ENCODE assay signal across 14 cellular contexts in the genomic region with DNA sequence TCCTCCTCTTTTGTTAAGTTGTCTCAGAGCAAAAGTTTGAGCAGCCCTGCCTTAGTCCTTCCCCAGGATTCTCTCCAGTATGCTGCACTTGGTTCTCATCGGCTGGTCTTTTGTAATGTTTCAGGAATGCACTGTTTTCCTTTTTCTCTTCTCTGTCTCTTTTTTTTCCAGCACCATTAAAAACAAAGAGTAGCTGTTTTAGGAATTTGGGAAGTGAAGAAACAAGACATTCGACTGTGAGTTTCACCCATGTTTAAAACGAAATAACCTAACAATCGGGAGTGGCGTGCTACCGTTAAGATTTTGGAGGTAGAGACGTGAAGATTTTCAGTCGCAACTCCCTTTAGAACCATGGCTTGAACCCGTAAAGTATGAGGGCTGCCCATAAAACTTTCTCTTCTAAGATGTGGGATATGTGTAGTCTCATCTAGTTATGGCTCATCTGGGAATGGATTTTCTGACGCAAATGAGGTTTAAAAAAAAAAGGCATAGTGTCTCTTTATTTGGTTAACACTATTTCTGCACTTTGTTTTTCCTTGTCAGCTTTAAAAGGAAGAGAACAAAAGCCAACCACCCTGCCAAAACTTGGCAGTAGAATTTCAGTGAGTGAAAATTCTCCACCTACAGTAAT. TPM values are rescaled to one million over a fixed set of nuclear protein-coding genes. Genes with fewer than 3 reads are reported as not detected.
DNase-seq lines count a peak whose midpoint lies in the region; ATAC-seq, FAIRE-seq and TF ChIP-seq lines count a peak whose summit lies in the region.
"Had no signal": no experiment of that assay in that cellular context is flagged by ENCODE, and none has a peak within 500 bp of the region (broad histone marks: within the 10 kb centered on the region; RNA-seq: fewer than 3 reads in every experiment).

No MANE protein-coding gene starts in this region.

- WGBS in right cardiac atrium, result 53% methylated on average over 10 of the region's 10 CpGs

- H3K27ac Mint-ChIP-seq in astrocyte (ENCODE audit: unreplicated experiment), result peak overlapping the region; percentile 90
- H3K27ac Mint-ChIP-seq: activated CD4-positive, alpha-beta T cell treated with anti-CD3 and anti-CD28 coated beads, Interleukin-2, amount 10 ng/mL, durations not matched to agents 7 days and 5 days; activated naive CD8-positive, alpha-beta T cell treated with anti-CD3 and anti-CD28 coated beads, Interleukin-2, amount 10 ng/mL, durations not matched to agents 7 days and 5 days had no signal

- H3K4me3 ChIP-seq in astrocyte (ENCODE audit: insufficient read depth, low read depth, low read length), result no peak overlapping the region
- no peak overlapping the region for H3K4me3 ChIP-seq in right cardiac atrium (ENCODE audit: low read length)
- no peak overlapping the region for H3K4me3 ChIP-seq in skeletal muscle cell (ENCODE audit: low read depth, low read length)

- no peak overlapping the region for H3K4me3 Mint-ChIP-seq in astrocyte (ENCODE audit: unreplicated experiment)
- H3K4me3 Mint-ChIP-seq: activated CD4-positive, alpha-beta T cell treated with anti-CD3 and anti-CD28 coated beads, Interleukin-2, amount 10 ng/mL, durations not matched to agents 7 days and 5 days; activated naive CD8-positive, alpha-beta T cell treated with anti-CD3 and anti-CD28 coated beads, Interleukin-2, amount 10 ng/mL, durations not matched to agents 7 days and 5 days had no signal

- H3K9me3 Mint-ChIP-seq in astrocyte (ENCODE audit: unreplicated experiment), result no peaks in the 10 kb centered on the region
- H3K9me3 Mint-ChIP-seq: activated CD4-positive, alpha-beta T cell treated with anti-CD3 and anti-CD28 coated beads, Interleukin-2, amount 10 ng/mL, durations not matched to agents 7 days and 5 days; activated naive CD8-positive, alpha-beta T cell treated with anti-CD3 and anti-CD28 coated beads, Interleukin-2, amount 10 ng/mL, durations not matched to agents 7 days and 5 days had no signal

- peak overlapping the region; percentile 6 for H2AFZ ChIP-seq in astrocyte (ENCODE audit: low read depth, low read length)

- no peak for TF ChIP-seq CTCF in astrocyte (IDR thresholded peaks at IDR 0.05; ENCODE audit: insufficient read depth, low read depth, low read length)

- H3K4me1 ChIP-seq in astrocyte (ENCODE audit: insufficient read depth, low read length) (peaks cover 29% of the 10 kb centered on the region), right cardiac atrium (ENCODE audit: control insufficient read depth, insufficient read depth, low read length) (no peaks in the 10 kb centered on the region)

- peaks cover 43% of the 10 kb centered on the region for H3K4me1 Mint-ChIP-seq in astrocyte (ENCODE audit: low read depth, unreplicated experiment)
- H3K4me1 Mint-ChIP-seq: activated CD4-positive, alpha-beta T cell treated with anti-CD3 and anti-CD28 coated beads, Interleukin-2, amount 10 ng/mL, durations not matched to agents 7 days and 5 days; activated naive CD8-positive, alpha-beta T cell treated with anti-CD3 and anti-CD28 coated beads, Interleukin-2, amount 10 ng/mL, durations not matched to agents 7 days and 5 days had no signal

- peak; percentile 70 for DNase-seq in AG20443 (ENCODE audit: low spot score)
- DNase-seq in astrocyte (ENCODE audit: low read depth), result peak; percentile 78
- DNase-seq in right cardiac atrium, result no peak
- DNase-seq in skeletal muscle cell (ENCODE audit: low read depth), result peak; percentile 80
- no peak for DNase-seq in HuH-7.5 (ENCODE audit: low spot score)
- DNase-seq in GM19239 (ENCODE audit: insufficient read length, low spot score), result no peak
- DNase-seq: activated CD4-positive, alpha-beta T cell treated with anti-CD3 and anti-CD28 coated beads, Interleukin-2, amount 10 ng/mL, durations not matched to agents 7 days and 5 days; activated naive CD8-positive, alpha-beta T cell treated with anti-CD3 and anti-CD28 coated beads, Interleukin-2, amount 10 ng/mL, durations not matched to agents 7 days and 5 days; mammary epithelial cell; NCI-H2171 had no signal

- peak; percentile 75 for FAIRE-seq in astrocyte (lab: Jason Lieb, UNC)
- FAIRE-seq in GM19239 (lab: Jason Lieb, UNC), result no peak
- FAIRE-seq: HepG2 had no signal

- no peaks in the 10 kb centered on the region for H3K27me3 Mint-ChIP-seq in astrocyte (ENCODE audit: low read depth, unreplicated experiment)

- intact Hi-C loops in right cardiac atrium (cut with DNase I), result no loop called here

- ATAC-seq in right cardiac atrium (peak; percentile 44 to 47), HG03460 (IDR thresholded peaks at IDR 0.05; ENCODE audit: unreplicated experiment) (no peak), HG03280 (IDR thresholded peaks at IDR 0.05; ENCODE audit: unreplicated experiment) (no peak)
- ATAC-seq: esophagus mucosa, HepG2 had no signal

- no peaks in the 10 kb centered on the region for H3K36me3 ChIP-seq in astrocyte (ENCODE audit: insufficient read depth, low read length)

- H3K79me2 ChIP-seq in astrocyte (ENCODE audit: insufficient read depth, low read length), result no peaks in the 10 kb centered on the region

- peak overlapping the region; percentile 73 for H3K9ac ChIP-seq in astrocyte (ENCODE audit: low read length)

- H4K20me1 ChIP-seq in astrocyte (ENCODE audit: insufficient read depth, low read length), result no peaks in the 10 kb centered on the region

- peak overlapping the region; percentile 63 for H3K4me2 ChIP-seq in astrocyte (ENCODE audit: low read length)

- H3K36me3 Mint-ChIP-seq in astrocyte (ENCODE audit: low read depth, unreplicated experiment), result no peaks in the 10 kb centered on the region
- H3K36me3 Mint-ChIP-seq: activated naive CD8-positive, alpha-beta T cell treated with anti-CD3 and anti-CD28 coated beads, Interleukin-2, amount 10 ng/mL, durations not matched to agents 7 days and 5 days had no signal

- H3K9me3 ChIP-seq in astrocyte (ENCODE audit: insufficient read depth, low read depth, low read length) (no peaks in the 10 kb centered on the region), right cardiac atrium (ENCODE audit: control insufficient read depth, low read length) (no peaks in the 10 kb centered on the region)

- H3K27ac ChIP-seq in astrocyte (ENCODE audit: low read depth, low read length), result peak overlapping the region; percentile 93
- peak overlapping the region; percentile 1 for H3K27ac ChIP-seq in right cardiac atrium (ENCODE audit: low read length)

- H3K27me3 ChIP-seq in astrocyte (ENCODE audit: insufficient read depth, low read length) (no peaks in the 10 kb centered on the region), right cardiac atrium (ENCODE audit: control insufficient read depth, insufficient read depth) (no peaks in the 10 kb centered on the region)

RNA-seq across cellular contexts. Expression of gene RAB23, which starts 35.9 kb away (rescaled TPM):
- 21.4 and 22.3 TPM in 2 replicates for total RNA-seq in astrocyte
- 10 to 100 TPM; 11.1 to 20.7 (median 11.5) TPM for total RNA-seq in right cardiac atrium
- polyA plus RNA-seq in right cardiac atrium, result 6.1 TPM

RNA-seq across cellular contexts. Expression of gene PRIM2, which starts 59.4 kb away (rescaled TPM):
- total RNA-seq in astrocyte (11.9 TPM in 2 replicates), right cardiac atrium (1 to 10 TPM; 4.1 to 6.7 (median 5.4) TPM)
- 3.1 TPM for polyA plus RNA-seq in right cardiac atrium

Comparison
In these comparisons a context has a peak if more than half of its experiments do, and no peak if none do; other contexts are left out.
1. DNase-seq: peak in AG20443 (single experiment), astrocyte (single experiment) and skeletal muscle cell (single experiment); none in right cardiac atrium (0 of 3), HuH-7.5 (single experiment) and GM19239 (single experiment).
2. ATAC-seq: peak in right cardiac atrium (2 of 2); none in HG03460 (single experiment) and HG03280 (single experiment).